13 cellular contexts compared by ENCODE assay signal in the genomic region with DNA sequence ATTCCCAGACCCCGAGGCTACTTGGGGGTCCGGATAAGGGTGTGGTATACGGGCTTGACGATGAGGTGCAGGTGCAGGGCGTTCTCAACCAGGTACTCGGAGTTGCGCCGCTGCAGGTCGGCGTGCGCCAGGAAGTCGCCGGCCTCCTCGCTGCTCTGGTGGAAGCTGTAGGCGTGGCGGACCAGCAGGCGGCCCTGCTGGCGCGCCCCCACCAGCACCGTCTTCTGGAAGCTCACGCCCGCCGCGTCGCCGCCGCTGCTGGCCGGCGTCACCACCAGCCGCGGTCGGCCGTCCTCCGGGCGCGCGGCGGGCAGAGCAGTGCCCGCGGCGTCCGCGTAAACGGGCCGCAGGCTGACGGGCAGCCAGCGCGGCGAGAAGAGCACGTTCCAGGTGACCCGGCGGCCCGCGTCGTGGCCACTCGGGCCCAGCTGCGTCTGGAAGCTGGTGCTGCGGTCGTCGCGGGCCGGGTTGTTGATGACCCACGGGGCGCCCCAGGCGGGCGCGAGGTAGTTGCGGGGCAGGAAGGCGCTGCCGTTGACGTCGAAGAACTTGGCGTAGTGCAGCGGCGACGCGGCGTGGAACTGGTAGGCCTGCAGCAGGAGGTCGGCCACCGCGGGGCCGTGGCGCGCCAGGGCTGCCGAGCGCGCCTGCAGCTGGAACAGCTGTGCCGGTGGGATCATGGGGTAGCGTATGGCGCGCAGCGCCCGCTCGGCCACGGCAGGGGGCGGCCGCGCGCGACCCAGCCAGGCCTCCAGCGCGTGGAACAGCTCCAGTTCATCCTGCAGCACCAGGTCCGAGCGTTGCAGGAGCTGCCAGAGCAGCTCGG. TPM values are rescaled to one million over a fixed set of nuclear protein-coding genes. Genes with fewer than 3 reads are reported as not detected.
A peak's percentile ranks its signal among the peaks of the same experiment; 100 is the strongest.
DNase-seq lines count a peak whose midpoint lies in the region; ATAC-seq, FAIRE-seq and TF ChIP-seq lines count a peak whose summit lies in the region.
"Had no signal": no experiment of that assay in that cellular context is flagged by ENCODE, and none has a peak within 500 bp of the region (broad histone marks: within the 10 kb centered on the region; RNA-seq: fewer than 3 reads in every experiment).

No MANE protein-coding gene starts in this region.

- ATAC-seq in naive thymus-derived CD4-positive, alpha-beta T cell = peak; percentile 18

- no peaks in the 10 kb centered on the region for H3K9me3 Mint-ChIP-seq in naive thymus-derived CD4-positive, alpha-beta T cell
- H3K9me3 Mint-ChIP-seq in osteocyte (ENCODE audit: unreplicated experiment) = no peaks in the 10 kb centered on the region

- H3K9me1 ChIP-seq in endothelial cell of umbilical vein (replicated peaks; ENCODE audit: control insufficient read depth, extremely low read depth, insufficient read depth, low read length) = no peaks in the 10 kb centered on the region

- TF ChIP-seq POLR2A in endothelial cell of umbilical vein (IDR thresholded peaks at IDR 0.05; ENCODE audit: low read depth, low read length) = no peak

- dilution Hi-C loops in endothelial cell of umbilical vein (cut with MboI; ENCODE audit: extremely low pct_ligation_motif_present, low sequenced_read_pairs) = no loop called here

- FAIRE-seq in endothelial cell of umbilical vein (lab: Jason Lieb, UNC) = no peak
- FAIRE-seq: islet of Langerhans had no signal

- peak; percentile 12; the same call in 1 of the 2 replicates for TF ChIP-seq CTCF in C4-2B (conservative IDR thresholded peaks at IDR 0.05)
- no peak for TF ChIP-seq CTCF in endothelial cell of umbilical vein (IDR thresholded peaks at IDR 0.05; ENCODE audit: extremely low read depth in 1 of 2, insufficient read depth in 1 of 2, low read depth in 1 of 2, low read length in 2 of 2)
- no peak for TF ChIP-seq CTCF in osteocyte (IDR thresholded peaks at IDR 0.05)

- H3K27ac Mint-ChIP-seq in naive thymus-derived CD4-positive, alpha-beta T cell = no peak overlapping the region
- no peak overlapping the region for H3K27ac Mint-ChIP-seq in osteocyte (ENCODE audit: unreplicated experiment)

- H3K4me3 ChIP-seq in HUES64 (ENCODE audit: low read length) = peak overlapping the region; percentile 51
- no peak overlapping the region for H3K4me3 ChIP-seq in endothelial cell of umbilical vein (replicated peaks in 1 of 3; ENCODE audit: insufficient read depth in 1 of 3, low read depth in 1 of 3, low read length in 3 of 3)
- H3K4me3 ChIP-seq in naive thymus-derived CD4-positive, alpha-beta T cell (ENCODE audit: low read length) = no peak overlapping the region
- H3K4me3 ChIP-seq: SK-N-MC had no signal

- no peaks in the 10 kb centered on the region for H3K36me3 ChIP-seq in HUES64 (ENCODE audit: insufficient read depth, low read length)
- no peaks in the 10 kb centered on the region for H3K36me3 ChIP-seq in endothelial cell of umbilical vein (ENCODE audit: control insufficient read depth in 2 of 2, extremely low read depth in 1 of 2, insufficient read depth in 2 of 2, low read length in 2 of 2)
- H3K36me3 ChIP-seq in naive thymus-derived CD4-positive, alpha-beta T cell (ENCODE audit: control insufficient read depth in 2 of 3, insufficient read depth in 3 of 3, low read length in 3 of 3) = no peaks in the 10 kb centered on the region

- H3K9ac ChIP-seq in HUES64 (ENCODE audit: low read depth, low read length) = no peak overlapping the region
- no peak overlapping the region for H3K9ac ChIP-seq in endothelial cell of umbilical vein (replicated peaks; ENCODE audit: extremely low read depth, insufficient read depth, low read length)

- peak overlapping the region in 2 of 10 donors; percentile 32 to 56 for H3K4me3 Mint-ChIP-seq in naive thymus-derived CD4-positive, alpha-beta T cell
- no peak overlapping the region for H3K4me3 Mint-ChIP-seq in osteocyte (ENCODE audit: unreplicated experiment)

- H3K36me3 Mint-ChIP-seq in naive thymus-derived CD4-positive, alpha-beta T cell = no peaks in the 10 kb centered on the region
- no peaks in the 10 kb centered on the region for H3K36me3 Mint-ChIP-seq in osteocyte (ENCODE audit: unreplicated experiment)

- H3K27me3 Mint-ChIP-seq in naive thymus-derived CD4-positive, alpha-beta T cell = peaks cover 45 to 64% (median 57%) of the 10 kb centered on the region in 5 donors
- H3K27me3 Mint-ChIP-seq in osteocyte (ENCODE audit: unreplicated experiment) = peaks cover 40% of the 10 kb centered on the region

- POLR2A ChIA-PET in endothelial cell of umbilical vein (lab: Charles Lee) = no interaction called here
- POLR2A ChIA-PET in naive thymus-derived CD4-positive, alpha-beta T cell (lab: Charles Lee) = no interaction called here

- no peaks in the 10 kb centered on the region for H3K79me2 ChIP-seq in endothelial cell of umbilical vein (ENCODE audit: control insufficient read depth, insufficient read depth, low read length)

- no peak overlapping the region for H2AFZ ChIP-seq in endothelial cell of umbilical vein (ENCODE audit: low read depth, low read length)

- H3K27ac ChIP-seq in C4-2B (no peak overlapping the region), HUES64 (ENCODE audit: low read depth, low read length) (no peak overlapping the region), endothelial cell of umbilical vein (ENCODE audit: insufficient read depth, low read depth, low read length) (no peak overlapping the region)
- H3K27ac ChIP-seq in naive thymus-derived CD4-positive, alpha-beta T cell (ENCODE audit: low read depth, low read length) = no peak overlapping the region
- H3K27ac ChIP-seq: SK-N-MC had no signal

- H3K27me3 ChIP-seq in HUES64 (ENCODE audit: insufficient read depth, low read length) (peaks cover 71% of the 10 kb centered on the region), endothelial cell of umbilical vein (ENCODE audit: control insufficient read depth in 2 of 2, insufficient read depth in 2 of 2, low read length in 2 of 2) (peaks cover 10 to 26% of the 10 kb centered on the region in 2 experiments)
- peaks cover 0 to 13% of the 10 kb centered on the region in 2 donors for H3K27me3 ChIP-seq in naive thymus-derived CD4-positive, alpha-beta T cell (ENCODE audit: control insufficient read depth in 2 of 2, insufficient read depth in 2 of 2, low read length in 2 of 2)

- intact Hi-C loops in endothelial cell of umbilical vein (cut with micrococcal nuclease) = no loop called here
- intact Hi-C loops in naive thymus-derived CD4-positive, alpha-beta T cell (cut with micrococcal nuclease) = no loop called here

- peaks cover 9% of the 10 kb centered on the region for H3K4me1 ChIP-seq in HUES64 (ENCODE audit: insufficient read depth, low read length)
- no peaks in the 10 kb centered on the region for H3K4me1 ChIP-seq in endothelial cell of umbilical vein (ENCODE audit: control insufficient read depth, extremely low read depth, insufficient read depth, low read length)
- H3K4me1 ChIP-seq in naive thymus-derived CD4-positive, alpha-beta T cell (ENCODE audit: control insufficient read depth in 2 of 2, insufficient read depth in 2 of 2, low read length in 2 of 2) = no peaks in the 10 kb centered on the region

- no peak overlapping the region for H3K4me2 ChIP-seq in endothelial cell of umbilical vein (ENCODE audit: insufficient read depth, low read length)

- H3K9me3 ChIP-seq in HUES64 (ENCODE audit: insufficient read depth, low read depth, low read length) (no peaks in the 10 kb centered on the region), endothelial cell of umbilical vein (replicated peaks; ENCODE audit: control insufficient read depth, insufficient read depth, low read length) (no peaks in the 10 kb centered on the region)
- no peaks in the 10 kb centered on the region for H3K9me3 ChIP-seq in naive thymus-derived CD4-positive, alpha-beta T cell (ENCODE audit: control insufficient read depth in 2 of 3, low read length in 3 of 3)

- no peaks in the 10 kb centered on the region for H4K20me1 ChIP-seq in endothelial cell of umbilical vein (replicated peaks; ENCODE audit: control insufficient read depth, extremely low read depth, insufficient read depth, low read length)

- DNase-seq in endothelial cell of umbilical vein (ENCODE audit: low read depth, low spot score) (no peak), LoVo (ENCODE audit: low spot score) (no peak), osteocyte (ENCODE audit: extremely low spot score, unreplicated experiment) (no peak), HPDE6-E6E7 (ENCODE audit: extremely low spot score) (no peak)
- DNase-seq in naive thymus-derived CD4-positive, alpha-beta T cell = no peak
- no peak for DNase-seq in effector CD8-positive, alpha-beta T cell (lab: John Stamatoyannopoulos, UW)
- DNase-seq: DMS153, NCI-H2107 had no signal

- WGBS in HUES64 = 2% methylated on average over 105 of the region's 105 CpGs

- peaks cover 0 to 14% (median 11%) of the 10 kb centered on the region in 7 donors for H3K4me1 Mint-ChIP-seq in naive thymus-derived CD4-positive, alpha-beta T cell
- H3K4me1 Mint-ChIP-seq in osteocyte (ENCODE audit: unreplicated experiment) = no peaks in the 10 kb centered on the region

- BruUV-seq in endothelial cell of umbilical vein (replicated peaks; lab: Mats Ljungman, UMichigan) = no TSS peak

- CTCF ChIA-PET in endothelial cell of umbilical vein (lab: Charles Lee) = interaction anchor here (3.0 kb wide), 1 partner anchor 11 kb away, joined by 15 read pairs; a partner anchor contains a TSS
- CTCF ChIA-PET in naive thymus-derived CD4-positive, alpha-beta T cell (lab: Charles Lee) = interaction anchor here (1.0 kb wide), 2 partner anchors 12 to 103 kb away, joined by 3 to 4 read pairs; no protein-coding TSS in a partner anchor

RNA-seq across cellular contexts. Expression of a gene that starts 4.8 kb away (rescaled TPM):
- polyA plus RNA-seq in HUES64 (2013, experiment 1 of 2) = 6.4 TPM
- 6.6 TPM for polyA plus RNA-seq in HUES64 (2013, experiment 2 of 2)
- total RNA-seq in endothelial cell of umbilical vein = not detected in 2 replicates
- not detected in 2 replicates for polyA plus RNA-seq in endothelial cell of umbilical vein
- not detected in 2 replicates for polyA plus RNA-seq in endothelial cell of umbilical vein (2011; cell fraction: cytosol; rRNA removed)
- polyA plus RNA-seq in endothelial cell of umbilical vein (2011; cell fraction: nucleus; rRNA removed) = not detected in 2 replicates
- not detected in 2 replicates for polyA plus RNA-seq in endothelial cell of umbilical vein (2012)
- not detected in 2 replicates for polyA minus RNA-seq in endothelial cell of umbilical vein
- not detected for polyA minus RNA-seq in endothelial cell of umbilical vein (2011; cell fraction: cytosol; rRNA and poly(A)+ RNA removed)
- not detected in 2 replicates for polyA minus RNA-seq in endothelial cell of umbilical vein (2011; cell fraction: nucleus; rRNA and poly(A)+ RNA removed)
- total RNA-seq in naive thymus-derived CD4-positive, alpha-beta T cell = not detected
- polyA plus RNA-seq in naive thymus-derived CD4-positive, alpha-beta T cell = not detected
- not detected in 2 replicates for total RNA-seq in osteocyte
- total RNA-seq: posterior vena cava had no signal

RNA-seq across cellular contexts. Expression of a gene that starts 10.5 kb away (rescaled TPM):
- polyA plus RNA-seq in HUES64 (2013, experiment 1 of 2) = not detected
- polyA plus RNA-seq in HUES64 (2013, experiment 2 of 2) = not detected
- total RNA-seq in endothelial cell of umbilical vein (not detected in 2 replicates), osteocyte (not detected in 2 replicates)
- polyA plus RNA-seq in endothelial cell of umbilical vein = not detected in 2 replicates
- polyA plus RNA-seq in endothelial cell of umbilical vein (2011; cell fraction: cytosol; rRNA removed) = not detected in 2 replicates
- polyA plus RNA-seq in endothelial cell of umbilical vein (2011; cell fraction: nucleus; rRNA removed) = not detected in 2 replicates
- polyA plus RNA-seq in endothelial cell of umbilical vein (2012) = not detected in 2 replicates
- not detected in 2 replicates for polyA minus RNA-seq in endothelial cell of umbilical vein
- polyA minus RNA-seq in endothelial cell of umbilical vein (2011; cell fraction: cytosol; rRNA and poly(A)+ RNA removed) = not detected
- polyA minus RNA-seq in endothelial cell of umbilical vein (2011; cell fraction: nucleus; rRNA and poly(A)+ RNA removed) = not detected in 2 replicates
- total RNA-seq in naive thymus-derived CD4-positive, alpha-beta T cell = not detected
- not detected for polyA plus RNA-seq in naive thymus-derived CD4-positive, alpha-beta T cell

RNA-seq across cellular contexts. Expression of a gene that starts 30.8 kb away (rescaled TPM):
- polyA plus RNA-seq in HUES64 (2013, experiment 1 of 2) = 0.50 TPM
- polyA plus RNA-seq in HUES64 (2013, experiment 2 of 2) = 0.63 TPM
- total RNA-seq in endothelial cell of umbilical vein (0.21 and 0.84 TPM in 2 replicates), osteocyte (not detected in 2 replicates)
- 0.10 and 0.11 TPM in 2 replicates for polyA plus RNA-seq in endothelial cell of umbilical vein
- 0.01 and 0.06 TPM in 2 replicates for polyA plus RNA-seq in endothelial cell of umbilical vein (2011; cell fraction: cytosol; rRNA removed)
- polyA plus RNA-seq in endothelial cell of umbilical vein (2011; cell fraction: nucleus; rRNA removed) = 0.25 and 0.48 TPM in 2 replicates
- 0.12 TPM in 1 of 2 replicates, not detected in the other for polyA plus RNA-seq in endothelial cell of umbilical vein (2012)
- 0.27 and 0.38 TPM in 2 replicates for polyA minus RNA-seq in endothelial cell of umbilical vein
- not detected for polyA minus RNA-seq in endothelial cell of umbilical vein (2011; cell fraction: cytosol; rRNA and poly(A)+ RNA removed)
- not detected in 2 replicates for polyA minus RNA-seq in endothelial cell of umbilical vein (2011; cell fraction: nucleus; rRNA and poly(A)+ RNA removed)
- 1 to 10 TPM in 1 of 5 experiments, under 1 TPM in 3, not detected in 1; 0.34 to 1.2 (median 0.47) TPM for total RNA-seq in naive thymus-derived CD4-positive, alpha-beta T cell
- not detected for polyA plus RNA-seq in naive thymus-derived CD4-positive, alpha-beta T cell
